In genomic region chr12:32399373-32400113, GRCh38 we compare ENCODE assay signal across 7 cellular contexts. TPM values are rescaled to one million over a fixed set of nuclear protein-coding genes. Genes with fewer than 3 reads are reported as not detected.
DNase-seq lines count a peak whose midpoint lies in the region; ATAC-seq, FAIRE-seq and TF ChIP-seq lines count a peak whose summit lies in the region.

TSS of gene FGD4 (plus strand) at chr12:32399558.

- BruUV-seq in GM12878 (replicated peaks; lab: Mats Ljungman, UMichigan) = no TSS peak

- peak within 1 kb of the TSS; percentile 16; the same call in 1 of the 2 replicates for H3K9ac ChIP-seq in GM12878 (ENCODE audit: control insufficient read depth, insufficient read depth, low read length)

- peak; percentile 46 for TF ChIP-seq CTCF in GM13977 (IDR thresholded peaks at IDR 0.05; ENCODE audit: extremely low read depth, insufficient read depth, missing control alignments)
- TF ChIP-seq CTCF in GM12878 (IDR thresholded peaks at IDR 0.05 in 2 of 3, conservative IDR thresholded peaks at IDR 0.05 in 1 of 3; ENCODE audit: control insufficient read depth in 2 of 3, extremely low read depth in 1 of 3, insufficient read depth in 1 of 3, low read depth in 3 of 3, low read length in 3 of 3) = peak; percentile 27 to 44 (median 31); a peak in 5 of 6 replicates
- TF ChIP-seq CTCF in prostate gland (IDR thresholded peaks at IDR 0.05) = peak in 3 of 4 experiments; percentile 11 to 41 (median 37)

- no peak for FAIRE-seq in GM12878 (lab: Jason Lieb, UNC)

- SMC1A ChIA-PET in GM12878 (lab: Charles Lee; ENCODE audit: uncharacterized antibody, unreplicated experiment) = interaction anchor here (0.6 kb wide), 1 partner anchor 175 kb away, joined by 3 read pairs; no protein-coding TSS in a partner anchor

- CTCF ChIA-PET in GM12878 (lab: Yijun Ruan, JAX) = interaction anchor here (1.0 to 2.1 kb wide), 2 partner anchors 56 to 57 kb away, joined by 3 to 6 read pairs; no protein-coding TSS in a partner anchor

- no peak within 1 kb of the TSS for H3K27ac ChIP-seq in GM12878 (ENCODE audit: control insufficient read depth, insufficient read depth)
- peak within 1 kb of the TSS; percentile 91 to 92 for H3K27ac ChIP-seq in prostate gland

- H3K4me3 ChIP-seq in GM12878 (peak within 1 kb of the TSS; percentile 57), prostate gland (peak within 1 kb of the TSS; percentile 62 to 76)

- ATAC-seq in HG02759 (IDR thresholded peaks at IDR 0.05; ENCODE audit: unreplicated experiment) (peak; percentile 92), SK-N-SH treated with all-trans-retinoic acid at 6 μM for 48 hours (peak; percentile 97), GM12878 (peak; percentile 94)

- H3K9me3 ChIP-seq in GM12878 (replicated peaks; ENCODE audit: control insufficient read depth, insufficient read depth, low read length) = no peaks in the 10 kb centered on the region
- H3K9me3 ChIP-seq in prostate gland = no peaks in the 10 kb centered on the region

- peak within 1 kb of the TSS; percentile 96 for H3K4me2 ChIP-seq in GM12878 (ENCODE audit: control insufficient read depth, insufficient read depth)

- intact Hi-C loops in GM12878 (cut with micrococcal nuclease; ENCODE audit: unreplicated experiment) = no loop called here
- intact Hi-C loops in prostate gland (cut with DNase I) = no loop called here

- RAD21 ChIA-PET in GM12878 (lab: Charles Lee; ENCODE audit: unreplicated experiment) = interaction anchor here (1.7 kb wide), 1 partner anchor 269 kb away, joined by 3 read pairs; no protein-coding TSS in a partner anchor

- no peaks in the 10 kb centered on the region for H4K20me1 ChIP-seq in GM12878 (ENCODE audit: control insufficient read depth, insufficient read depth)

- H3K27me3 ChIP-seq in GM12878 (replicated peaks in 1 of 2; ENCODE audit: control insufficient read depth in 2 of 2, insufficient read depth in 2 of 2, low read length in 1 of 2) (peaks cover 2 to 7% of the 10 kb centered on the region in 2 experiments; a peak in 3 of 4 replicates), prostate gland (replicated peaks; ENCODE audit: insufficient read depth) (no peaks in the 10 kb centered on the region)

- TF ChIP-seq RAD21 in GM12878 (IDR thresholded peaks at IDR 0.05; ENCODE audit: insufficient read depth, low read depth, low read length) = no peak

- no peaks in the 10 kb centered on the region for H3K79me2 ChIP-seq in GM12878 (ENCODE audit: control insufficient read depth, insufficient read depth, low read length)

- TF ChIP-seq EP300 in GM12878 (IDR thresholded peaks at IDR 0.05; ENCODE audit: borderline replicate concordance in 1 of 2, control insufficient read depth in 1 of 2, low read depth in 2 of 2, low read length in 2 of 2) = no peak

- H3K36me3 ChIP-seq in GM12878 (ENCODE audit: control insufficient read depth in 2 of 2, insufficient read depth in 2 of 2, low read length in 1 of 2) = no peaks in the 10 kb centered on the region
- H3K36me3 ChIP-seq in prostate gland = no peaks in the 10 kb centered on the region

- POLR2A ChIA-PET in GM12878 (lab: Charles Lee) = no interaction called here

- in situ Hi-C loops in GM13977 (cut with MboI; ENCODE audit: low pct_unique_long_range_greater_than_20kb, low sequenced_read_pairs, unreplicated experiment) (no loop called here), GM12878 (cut with MboI) (no loop called here)

- 2% methylated on average over 81 of the region's 82 CpGs for WGBS in GM12878 (ENCODE audit: insufficient coverage, insufficient replicate concordance, low lambda C conversion rate, missing lambda C conversion rate)
- under 1% methylated on average over 59 of the region's 82 CpGs for WGBS in prostate gland

- H3K4me1 ChIP-seq in GM12878 (ENCODE audit: control insufficient read depth, insufficient read depth, low read length) = no peaks in the 10 kb centered on the region
- H3K4me1 ChIP-seq in prostate gland (replicated peaks) = no peaks in the 10 kb centered on the region

- H2AFZ ChIP-seq in GM12878 (ENCODE audit: control insufficient read depth, low read depth, low read length) = peak within 1 kb of the TSS; percentile 87

- TF ChIP-seq POLR2A in GM12878 (IDR thresholded peaks at IDR 0.05; ENCODE audit: low read depth, low read length) (no peak), prostate gland (IDR thresholded peaks at IDR 0.05) (peak; percentile 90)

- peak; percentile 86 for DNase-seq in GM13977 (ENCODE audit: low spot score)
- DNase-seq in NCI-H1092 (lab: John Stamatoyannopoulos, UW) = peak; percentile 78
- no peak for DNase-seq in GM12878 (ENCODE audit: low read depth, low spot score)
- DNase-seq in hepatic stellate cell (ENCODE audit: low spot score) = peak; percentile 93
- DNase-seq in prostate gland (ENCODE audit: low spot score) = peak; percentile 91

TF ChIP-seq in SK-N-SH treated with all-trans-retinoic acid at 6 μM for 48 hours, 23 proteins besides CTCF, POLR2A, EP300 and RAD21 (continues in another document):
- TF ChIP-seq TOX (CRISPR knock-in tag; IDR thresholded peaks at IDR 0.05; ENCODE audit: borderline replicate concordance) (no peak), TSHZ2 (CRISPR knock-in tag; IDR thresholded peaks at IDR 0.05) (no peak), ZFP30 (CRISPR knock-in tag; IDR thresholded peaks at IDR 0.05) (no peak), ZNF565 (CRISPR knock-in tag; conservative IDR thresholded peaks at IDR 0.05; ENCODE audit: low read depth) (no peak)

TF ChIP-seq in GM12878, 131 proteins besides CTCF, POLR2A, EP300 and RAD21:
- peak; percentile 38 for TF ChIP-seq HDAC6 (IDR thresholded peaks at IDR 0.05; ENCODE audit: unreplicated experiment)
- TF ChIP-seq KLF5 (IDR thresholded peaks at IDR 0.05; ENCODE audit: partially characterized antibody) = no peak
- no peak for TF ChIP-seq USF1 (IDR thresholded peaks at IDR 0.05; ENCODE audit: borderline replicate concordance, extremely low read length, insufficient read depth, low read depth, low read length)
- TF ChIP-seq TARDBP (IDR thresholded peaks at IDR 0.05; ENCODE audit: borderline replicate concordance) = no peak
- peak; percentile 26; the same call in 1 of the 2 replicates for TF ChIP-seq EED (IDR thresholded peaks at IDR 0.05; ENCODE audit: low read depth)
- TF ChIP-seq RELA (IDR thresholded peaks at IDR 0.05; ENCODE audit: borderline replicate concordance, partially characterized antibody) = no peak
- TF ChIP-seq MXI1 (IDR thresholded peaks at IDR 0.05; ENCODE audit: low read depth, low read length) = no peak
- no peak for TF ChIP-seq SIN3A (IDR thresholded peaks at IDR 0.05; ENCODE audit: low read depth, low read length)
- no peak for TF ChIP-seq JUNB (IDR thresholded peaks at IDR 0.05)
- no peak for TF ChIP-seq MYC (IDR thresholded peaks at IDR 0.05; ENCODE audit: insufficient read depth, insufficient read length, insufficient replicate concordance, low read length, severe bottlenecking)
- TF ChIP-seq IKZF1 (conservative IDR thresholded peaks at IDR 0.05) = peak; percentile 50; the same call in 1 of the 2 replicates
- 0 out of 2 replicates have a peak, but pooled peaks have one; percentile 10 for TF ChIP-seq RUNX3 (IDR thresholded peaks at IDR 0.05; ENCODE audit: low read length)
- TF ChIP-seq YY1 (IDR thresholded peaks at IDR 0.05; ENCODE audit: low read depth, low read length) = no peak

RNA-seq across cellular contexts. Expression of gene FGD4, which starts in this region (rescaled TPM):
- not detected in 2 replicates for total RNA-seq in GM12878 (2013; cell fraction: nucleolus; rRNA removed)
- total RNA-seq in GM12878 (2014; rRNA removed) (0.11 and 0.17 TPM in 2 replicates), GM12878 (2014; rRNA removed; fragmentation: Illumina TruSeq; extraction: Trizol) (0.09 and 0.13 TPM in 2 replicates), GM12878 (2021) (0.05 and 0.18 TPM in 2 replicates), prostate gland (10 to 100 TPM; 24.3 to 49.3 TPM)
- not detected for polyA plus RNA-seq in GM12878 (2011; ENCODE audit: low read depth)
- polyA plus RNA-seq in GM12878 (2011; rRNA removed) (0.03 TPM in 1 of 2 replicates, not detected in the other), GM12878 (2014; fragmentation: Illumina TruSeq; extraction: Trizol) (0.01 and 0.03 TPM in 2 replicates), GM12878 (2014; fragmentation: Nextera tagmentation; extraction: Ambion mirVana) (under 1 TPM in 1 of 2 experiments, not detected in 1; 0.05 TPM), GM12878 (2014; rRNA removed) (0.25 TPM in 1 of 2 replicates, not detected in the other), GM12878 (2016; fragmentation: Nextera tagmentation; extraction: Ambion mirVana) (under 1 TPM; 0.05 to 0.08 TPM)
- not detected in 2 replicates for polyA plus RNA-seq in GM12878 (2011; cell fraction: cytosol; rRNA removed)
- not detected in 2 replicates for polyA plus RNA-seq in GM12878 (2011; cell fraction: nucleus; rRNA removed)
- polyA plus RNA-seq in GM12878 (2012) = 0.03 TPM in 1 of 2 replicates, not detected in the other
- 0.10 TPM in 1 of 2 replicates, not detected in the other for polyA minus RNA-seq in GM12878 (2011; rRNA and poly(A)+ RNA removed)
- not detected in 2 replicates for polyA minus RNA-seq in GM12878 (2011; cell fraction: cytosol; rRNA and poly(A)+ RNA removed)
- not detected in 2 replicates for polyA minus RNA-seq in GM12878 (2011; cell fraction: nucleus; rRNA and poly(A)+ RNA removed)

Comparison
In these comparisons a context has a peak if more than half of its experiments do, and no peak if none do; other contexts are left out.
1. RNA of gene FGD4 (total RNA-seq): 24.3 to 49.3 TPM in prostate gland; 0.05 to 0.18 TPM in GM12878; every median in the first group is over 10 times any median in the second.
2. Peak in ATAC-seq, H3K4me3 ChIP-seq, H3K9ac ChIP-seq and H3K4me2 ChIP-seq in GM12878; RNA of the gene not detected or under 1 TPM.
3. Peak in every context shown above with its lines, with median percentiles within 50 percentile points of each other: CTCF ChIP-seq and ATAC-seq.